8 cellular contexts compared by ENCODE assay signal in the genomic region with DNA sequence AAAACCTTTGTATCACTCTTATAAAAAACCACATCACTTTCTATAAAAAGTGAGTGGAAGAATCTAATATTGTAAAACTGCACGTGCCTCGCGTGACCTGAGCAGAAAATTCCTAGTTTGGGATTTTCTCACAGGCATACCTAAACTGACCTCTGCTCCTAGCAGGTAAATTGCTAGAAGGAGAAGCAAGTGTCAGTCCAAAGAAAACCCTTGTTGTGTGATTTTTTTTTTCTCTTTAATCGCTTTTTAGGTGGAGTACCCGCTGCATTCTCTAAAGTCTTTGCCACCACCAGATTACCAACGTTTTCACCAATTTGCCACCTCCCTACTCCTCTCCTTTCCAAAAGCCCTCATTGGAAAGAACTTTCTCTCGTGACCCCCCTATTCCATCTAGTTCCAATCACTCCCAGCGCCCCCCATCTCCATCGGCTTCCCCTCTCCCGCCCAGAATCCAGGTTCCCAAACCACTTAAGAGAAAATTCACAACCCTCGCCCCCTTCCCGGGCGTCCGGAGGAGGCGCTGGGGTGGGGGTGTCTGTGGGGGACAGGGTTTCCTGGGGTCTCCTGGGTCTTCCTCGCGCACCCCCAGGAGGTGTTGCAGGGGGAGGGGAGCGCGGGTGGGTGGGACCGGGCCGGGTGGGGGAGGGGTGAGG. TPM values are rescaled to one million over a fixed set of nuclear protein-coding genes. Genes with fewer than 3 reads are reported as not detected.
A peak's percentile ranks its signal among the peaks of the same experiment; 100 is the strongest.
DNase-seq lines count a peak whose midpoint lies in the region; ATAC-seq and TF ChIP-seq lines count a peak whose summit lies in the region.

No MANE protein-coding gene starts in this region.

- peak overlapping the region; percentile 88 for H3K4me3 ChIP-seq in Loucy (ENCODE audit: low read length, poor library complexity, severe bottlenecking)
- peak overlapping the region; percentile 30 to 65 for H3K4me3 ChIP-seq in duodenal mucosa (ENCODE audit: low read depth in 1 of 2, low read length in 2 of 2)

- peaks cover 45% of the 10 kb centered on the region for H3K4me1 Mint-ChIP-seq in CD4-positive, alpha-beta T cell (ENCODE audit: low read depth)
- peaks cover 43% of the 10 kb centered on the region for H3K4me1 Mint-ChIP-seq in neural crest cell

- peak overlapping the region; percentile 25 for H3K27ac ChIP-seq in CD4-positive, alpha-beta T cell (ENCODE audit: low read depth, low read length)
- H3K27ac ChIP-seq in duodenal mucosa (ENCODE audit: low read depth, low read length): no peak overlapping the region

- TF ChIP-seq CTCF in CD4-positive, alpha-beta T cell (IDR thresholded peaks at IDR 0.05): no peak
- TF ChIP-seq CTCF in Loucy (conservative IDR thresholded peaks at IDR 0.05; ENCODE audit: low read length) (no peak), neural crest cell (conservative IDR thresholded peaks at IDR 0.05) (no peak)

- H3K4me1 ChIP-seq in Loucy (ENCODE audit: insufficient read depth, low read length, poor library complexity, severe bottlenecking): peaks cover 39% of the 10 kb centered on the region
- H3K4me1 ChIP-seq in duodenal mucosa (ENCODE audit: control insufficient read depth in 1 of 2, insufficient read depth in 2 of 2, low read length in 2 of 2): peaks cover 22 to 37% of the 10 kb centered on the region in 2 donors

- H3K4me2 ChIP-seq in Loucy (ENCODE audit: low read depth, low read length, poor library complexity, severe bottlenecking): peak overlapping the region; percentile 76

- peaks cover 43% of the 10 kb centered on the region for H3K79me2 ChIP-seq in Loucy (ENCODE audit: insufficient read depth, low read length)

- no peak for DNase-seq in CD4-positive, alpha-beta T cell
- no peak for DNase-seq in neural crest cell (ENCODE audit: low read depth, low spot score)
- no peak for DNase-seq in NCI-H1694 (lab: John Stamatoyannopoulos, UW)
- no peak for DNase-seq in NCI-H2029 (lab: John Stamatoyannopoulos, UW)
- DNase-seq in activated gamma-delta T cell (lab: John Stamatoyannopoulos, UW): no peak

- H4K20me1 ChIP-seq in Loucy (ENCODE audit: insufficient read depth, low read length, poor library complexity, severe bottlenecking): peaks cover 37% of the 10 kb centered on the region

- H3K27me3 ChIP-seq in CD4-positive, alpha-beta T cell (ENCODE audit: control insufficient read depth, insufficient read depth, low read length): no peaks in the 10 kb centered on the region
- H3K27me3 ChIP-seq in Loucy (ENCODE audit: insufficient read depth, low read length, poor library complexity, severe bottlenecking): no peaks in the 10 kb centered on the region
- no peaks in the 10 kb centered on the region for H3K27me3 ChIP-seq in duodenal mucosa (ENCODE audit: control insufficient read depth in 1 of 2, insufficient read depth in 2 of 2, low read length in 2 of 2)

- H3F3A ChIP-seq in Loucy (ENCODE audit: low read depth): peaks cover 19% of the 10 kb centered on the region

- peak overlapping the region; percentile 95 for H3K9ac ChIP-seq in Loucy (ENCODE audit: low read depth, low read length, poor library complexity, severe bottlenecking)
- H3K9ac ChIP-seq in duodenal mucosa (ENCODE audit: low read depth in 1 of 2, low read length in 2 of 2): peak overlapping the region in 1 of 2 donors; percentile 48

- H3K27me3 Mint-ChIP-seq in CD4-positive, alpha-beta T cell: no peaks in the 10 kb centered on the region
- H3K27me3 Mint-ChIP-seq in neural crest cell (ENCODE audit: low read depth): peaks cover 4% of the 10 kb centered on the region

- H3K27ac Mint-ChIP-seq in CD4-positive, alpha-beta T cell: peak overlapping the region; percentile 91
- peak overlapping the region; percentile 80 for H3K27ac Mint-ChIP-seq in neural crest cell (ENCODE audit: unreplicated experiment)

- POLR2A ChIA-PET in CD4-positive, alpha-beta T cell (lab: Charles Lee): interaction anchor here (3.2 kb wide), 1 partner anchor 112 kb away, joined by 16 read pairs; a partner anchor contains a TSS

- peak overlapping the region; percentile 99 for H3K4me3 Mint-ChIP-seq in CD4-positive, alpha-beta T cell
- peak overlapping the region; percentile 90 for H3K4me3 Mint-ChIP-seq in neural crest cell

- H3K36me3 ChIP-seq in Loucy (ENCODE audit: insufficient read depth, low read length): no peaks in the 10 kb centered on the region
- H3K36me3 ChIP-seq in duodenal mucosa (ENCODE audit: control insufficient read depth in 1 of 2, insufficient read depth in 2 of 2, low read length in 2 of 2): no peaks in the 10 kb centered on the region

- CTCF ChIA-PET in CD4-positive, alpha-beta T cell (lab: Charles Lee): interaction anchor here (1.1 kb wide), 1 partner anchor 42 kb away, joined by 3 read pairs; no protein-coding TSS in a partner anchor

- intact Hi-C loops in CD4-positive, alpha-beta T cell (cut with DNase I, micrococcal nuclease): loop anchor here (1.0 to 10.0 kb wide), 4 partner anchors 112 to 1979 kb away; a partner anchor contains a TSS

- no peaks in the 10 kb centered on the region for H3K9me2 ChIP-seq in Loucy (replicated peaks; ENCODE audit: low read depth, low read length)

- peak overlapping the region; percentile 96 for H2AFZ ChIP-seq in Loucy (ENCODE audit: low read length)

- ATAC-seq in CD4-positive, alpha-beta T cell (ENCODE audit: poor library complexity): peak; percentile 4
- ATAC-seq in GM19023 (IDR thresholded peaks at IDR 0.05; ENCODE audit: unreplicated experiment): no peak

- no peaks in the 10 kb centered on the region for H3K9me3 ChIP-seq in CD4-positive, alpha-beta T cell (ENCODE audit: control insufficient read depth, low read length)
- H3K9me3 ChIP-seq in Loucy (ENCODE audit: insufficient read depth, low read depth, low read length) (no peaks in the 10 kb centered on the region), duodenal mucosa (ENCODE audit: control insufficient read depth in 1 of 2, low read length in 2 of 2) (no peaks in the 10 kb centered on the region)

- H3K36me3 Mint-ChIP-seq in CD4-positive, alpha-beta T cell (ENCODE audit: low read depth): peaks cover 31% of the 10 kb centered on the region
- H3K36me3 Mint-ChIP-seq in neural crest cell (ENCODE audit: low read depth): peaks cover 8% of the 10 kb centered on the region

- no peaks in the 10 kb centered on the region for H3K9me3 Mint-ChIP-seq in CD4-positive, alpha-beta T cell
- H3K9me3 Mint-ChIP-seq in neural crest cell: no peaks in the 10 kb centered on the region

RNA-seq across cellular contexts. Expression of a gene that starts 0.4 kb away (rescaled TPM):
- total RNA-seq in CD4-positive, alpha-beta T cell: 10 to 100 TPM; 49.8 to 52.2 TPM
- total RNA-seq in neural crest cell: 86.2 and 89.9 TPM in 2 replicates
